In the genomic region with DNA sequence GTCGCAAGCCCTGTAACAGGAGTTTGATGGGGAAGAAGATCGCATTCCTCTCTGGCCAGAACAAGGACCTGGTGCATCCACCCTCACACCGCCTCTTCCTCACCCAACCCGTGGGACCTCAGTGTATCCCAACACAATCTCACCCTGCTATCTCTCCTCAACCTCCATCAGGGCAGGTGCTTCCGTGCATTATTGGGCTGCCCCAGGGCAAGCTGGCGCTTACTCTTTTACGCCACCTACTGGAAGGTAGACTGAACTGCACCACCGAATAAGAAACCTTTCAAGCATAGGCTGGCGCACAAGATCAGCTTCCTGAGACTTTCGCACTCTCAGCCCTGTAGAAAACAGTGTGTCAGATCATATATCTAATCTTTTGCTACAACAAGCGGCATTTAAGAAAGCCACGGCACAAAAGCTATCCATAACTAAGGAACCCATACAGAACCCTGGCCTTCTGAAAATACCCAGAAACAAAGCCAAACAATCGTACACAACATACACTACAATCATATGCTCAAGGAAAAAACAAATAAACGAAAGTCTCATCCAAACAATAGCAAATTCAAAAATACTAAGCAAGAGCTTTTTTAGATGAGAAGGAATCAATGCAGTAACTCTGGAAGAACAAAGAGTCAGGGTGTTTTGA, we compare ENCODE assay signal across 8 cellular contexts.
A peak's percentile ranks its signal among the peaks of the same experiment; 100 is the strongest.
DNase-seq lines count a peak whose midpoint lies in the region; ATAC-seq, FAIRE-seq and TF ChIP-seq lines count a peak whose summit lies in the region.

No MANE protein-coding gene starts in this region.

- no peak overlapping the region for H3K4me3 ChIP-seq in foreskin fibroblast (ENCODE audit: low read depth in 1 of 2, low read length in 2 of 2)
- H3K4me3 ChIP-seq in small intestine (ENCODE audit: low read depth in 1 of 2, low read length in 2 of 2), result no peak overlapping the region

- DNase-seq in Right ventricle myocardium superior (peak; percentile 31), left ventricle myocardium superior (no peak), HuH-7.5 (ENCODE audit: low spot score) (peak; percentile 22), foreskin fibroblast (peak in 1 of 2 donors; percentile 2), small intestine (peak; percentile 49), NCI-H2227 (lab: John Stamatoyannopoulos, UW; ENCODE audit: unreplicated experiment) (no peak)
- DNase-seq in activated CD4-positive, alpha-beta T cell treated with anti-CD3 and anti-CD28 coated beads, Interleukin-2, amount 50 U/mL, for 48 hours, result peak; percentile 10 to 21

- no peaks in the 10 kb centered on the region for H3K27me3 ChIP-seq in small intestine (ENCODE audit: control insufficient read depth in 2 of 2, insufficient read depth in 2 of 2, low read length in 2 of 2)

- H3K4me1 ChIP-seq in small intestine (ENCODE audit: control insufficient read depth in 2 of 2, insufficient read depth in 1 of 2, low read depth in 1 of 2, low read length in 1 of 2), result no peaks in the 10 kb centered on the region

- intact Hi-C loops in Right ventricle myocardium superior (cut with DNase I), result no loop called here
- intact Hi-C loops in left ventricle myocardium superior (cut with micrococcal nuclease), result no loop called here

- TF ChIP-seq CTCF in foreskin fibroblast (IDR thresholded peaks at IDR 0.05; ENCODE audit: low read depth, low read length), result peak; percentile 77

- no peak for ATAC-seq in Right ventricle myocardium superior (ENCODE audit: poor library complexity)
- no peak for ATAC-seq in left ventricle myocardium superior
- ATAC-seq in GM21825 (IDR thresholded peaks at IDR 0.05; ENCODE audit: unreplicated experiment), result peak; percentile 99

- H3K36me3 ChIP-seq in small intestine (ENCODE audit: control insufficient read depth in 2 of 2, insufficient read depth in 2 of 2, low read length in 2 of 2), result no peaks in the 10 kb centered on the region

- H3K27ac ChIP-seq in small intestine (ENCODE audit: low read depth in 1 of 2, low read length in 1 of 2), result no peak overlapping the region

- no peak for FAIRE-seq in small intestine (lab: Jason Lieb, UNC)

- H3K9me3 ChIP-seq in small intestine (ENCODE audit: control insufficient read depth, low read depth), result no peaks in the 10 kb centered on the region

- 47 to 52% (median 52%) methylated on average over 14 of the region's 14 CpGs for WGBS in small intestine, 3 donors

Comparison
In these comparisons a context has a peak if more than half of its experiments do, and no peak if none do; other contexts are left out.
1. DNase-seq: peak in Right ventricle myocardium superior (single experiment), HuH-7.5 (single experiment), activated CD4-positive, alpha-beta T cell treated with anti-CD3 and anti-CD28 coated beads, Interleukin-2, amount 50 U/mL, for 48 hours (2 of 2) and small intestine (single experiment); none in left ventricle myocardium superior (single experiment) and NCI-H2227 (single experiment).